Comparison of ENCODE assay signal across 8 cellular contexts in genomic region chr6:31180500-31180899, GRCh38. TPM values are rescaled to one million over a fixed set of nuclear protein-coding genes. Genes with fewer than 3 reads are reported as not detected.
DNase-seq lines count a peak whose midpoint lies in the region; ATAC-seq and TF ChIP-seq lines count a peak whose summit lies in the region.

No MANE protein-coding gene starts in this region.

- peaks cover 0 to 2% of the 10 kb centered on the region in 2 donors for H3K4me1 ChIP-seq in thoracic aorta (ENCODE audit: control insufficient read depth in 1 of 2, low read depth in 2 of 2)

- no peaks in the 10 kb centered on the region for H3K9me3 ChIP-seq in thoracic aorta

- ATAC-seq in memory B cell (ENCODE audit: low read depth), result peak; percentile 99
- peak; percentile 100 for ATAC-seq in thoracic aorta (ENCODE audit: insufficient number of reproducible peaks, low FRiP score, low read depth)
- ATAC-seq in HG03432 (IDR thresholded peaks at IDR 0.05; ENCODE audit: unreplicated experiment), result no peak
- no peak for ATAC-seq in GM21529 (IDR thresholded peaks at IDR 0.05; ENCODE audit: unreplicated experiment)

- H3K27ac ChIP-seq in thoracic aorta, result peak overlapping the region in 1 of 2 donors; percentile 38

- peak overlapping the region; percentile 89 for H3K4me3 Mint-ChIP-seq in memory B cell

- peak; percentile 86 for DNase-seq in GDM1 (lab: John Stamatoyannopoulos, UW)
- peak; percentile 46 to 77 (median 60) for DNase-seq in T-helper 1 cell
- peak; percentile 80 to 88 for DNase-seq in cardiac fibroblast (ENCODE audit: low read depth in 2 of 2)
- DNase-seq in memory B cell (ENCODE audit: low spot score in 2 of 2), result peak; percentile 59 to 61
- DNase-seq in thoracic aorta (ENCODE audit: low spot score), result no peak
- no peak for DNase-seq in COLO829 (ENCODE audit: low spot score)

- peaks cover 13% of the 10 kb centered on the region for H3K4me1 Mint-ChIP-seq in memory B cell

- H3K9me3 Mint-ChIP-seq in memory B cell, result no peaks in the 10 kb centered on the region

- H3K27ac Mint-ChIP-seq in memory B cell, result peak overlapping the region; percentile 45

- H3K36me3 Mint-ChIP-seq in memory B cell, result peaks cover 3% of the 10 kb centered on the region

- H3K27me3 Mint-ChIP-seq in memory B cell, result no peaks in the 10 kb centered on the region

- no peaks in the 10 kb centered on the region for H3K36me3 ChIP-seq in thoracic aorta

- no peaks in the 10 kb centered on the region for H3K27me3 ChIP-seq in thoracic aorta (replicated peaks; ENCODE audit: insufficient read depth)

- H3K4me3 ChIP-seq in cardiac fibroblast (replicated peaks in 1 of 2; ENCODE audit: low read depth in 2 of 2, low read length in 2 of 2) (peak overlapping the region; percentile 48 to 49), thoracic aorta (peak overlapping the region; percentile 72)

- no peak for TF ChIP-seq CTCF in cardiac fibroblast (IDR thresholded peaks at IDR 0.05; ENCODE audit: low read depth, low read length)
- TF ChIP-seq CTCF in thoracic aorta (IDR thresholded peaks at IDR 0.05), result no peak

RNA-seq across cellular contexts. Expression of gene POU5F1, which starts 10.0 kb away (rescaled TPM):
- total RNA-seq in thoracic aorta, result 10 to 100 TPM in 1 of 2 donors, 1 to 10 TPM in 1; 4.0 to 12.9 TPM

RNA-seq across cellular contexts. Expression of gene TCF19, which starts 22.1 kb away (rescaled TPM):
- 10 to 100 TPM in 1 of 2 donors, 1 to 10 TPM in 1; 1.6 to 15.7 TPM for total RNA-seq in thoracic aorta

RNA-seq across cellular contexts. Expression of gene CCHCR1, which starts 22.9 kb away (rescaled TPM):
- 10 to 100 TPM; 11.1 to 31.6 TPM for total RNA-seq in thoracic aorta

RNA-seq across cellular contexts. Expression of gene PSORS1C2, which starts 41.6 kb away (rescaled TPM):
- not detected for total RNA-seq in thoracic aorta

Comparison
In these comparisons a context has a peak if more than half of its experiments do, and no peak if none do; other contexts are left out.
1. DNase-seq: peak in GDM1 (single experiment), T-helper 1 cell (5 of 5), cardiac fibroblast (2 of 2) and memory B cell (2 of 2); none in thoracic aorta (single experiment) and COLO829 (single experiment).
2. ATAC-seq: peak in memory B cell (single experiment) and thoracic aorta (single experiment); none in HG03432 (single experiment) and GM21529 (single experiment).